24 cellular contexts compared by ENCODE assay signal in the genomic region with DNA sequence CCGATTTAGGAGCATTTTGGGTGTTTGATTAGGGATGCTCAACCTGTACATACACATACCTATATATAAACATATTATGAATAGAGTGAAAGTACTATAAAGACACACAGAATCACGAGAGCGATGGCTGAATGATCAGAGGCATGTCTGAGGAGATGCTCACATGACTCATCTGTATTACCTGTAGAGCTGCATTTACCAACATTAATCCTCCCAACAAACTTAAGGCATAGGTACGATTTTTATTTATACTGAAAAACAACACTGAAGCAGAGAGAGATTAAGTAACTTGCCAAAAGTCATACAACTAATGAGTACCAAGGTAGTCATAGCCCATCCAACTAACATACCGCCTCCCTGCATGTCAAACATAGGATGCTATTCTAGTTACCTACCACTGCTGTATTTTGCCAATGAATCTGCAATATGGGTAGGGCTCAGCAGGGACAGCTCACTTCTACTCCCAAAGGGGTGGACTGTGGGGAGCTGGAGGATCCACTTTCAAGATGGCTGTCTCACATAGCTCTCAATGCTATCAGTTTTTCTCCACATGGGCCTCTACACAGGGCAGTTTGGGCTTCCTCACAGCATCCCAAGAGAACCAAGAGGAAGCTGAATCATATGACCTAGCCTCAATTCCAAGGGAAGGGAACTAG.
"Had no signal": no experiment of that assay in that cellular context is flagged by ENCODE, and none has a peak within 500 bp of the region (broad histone marks: within the 10 kb centered on the region; RNA-seq: fewer than 3 reads in every experiment).

No MANE protein-coding gene starts in this region.

- H3K27me3 ChIP-seq: ascending aorta, ovary, upper lobe of right lung had no signal

- FAIRE-seq: endothelial cell of umbilical vein, keratinocyte, TTC549 had no signal

- H3K4me3 ChIP-seq: ascending aorta, lung, ovary, psoas muscle, skin epidermis, thoracic aorta, upper lobe of right lung had no signal

- H3K4me1 ChIP-seq: ascending aorta, psoas muscle had no signal

- DNase-seq: activated CD4-positive, alpha-beta memory T cell treated with anti-CD3 and anti-CD28 coated beads, Interleukin-2, amount 10 ng/mL, durations not matched to agents 7 days and 5 days; activated CD4-positive, alpha-beta T cell treated with anti-CD3 and anti-CD28 coated beads for 4 hours; activated CD8-positive, alpha-beta memory T cell treated with anti-CD3 and anti-CD28 coated beads, Interleukin-2, amount 50 U/mL, for 48 hours; activated naive CD4-positive, alpha-beta T cell treated with anti-CD3 and anti-CD28 coated beads for 36 hours; cortex of kidney; effector CD8-positive, alpha-beta T cell; foreskin fibroblast; hypothalamus; natural killer cell; ovary; psoas muscle; right cardiac atrium; stimulated activated CD4-positive, alpha-beta T cell treated with anti-CD3 and anti-CD28 coated beads, Interleukin-2, amount 100 ng/mL, for 48 hours; upper lobe of right lung had no signal

- H3K27ac Mint-ChIP-seq: activated CD4-positive, alpha-beta memory T cell treated with anti-CD3 and anti-CD28 coated beads, Interleukin-2, amount 10 ng/mL, durations not matched to agents 7 days and 5 days; activated naive CD4-positive, alpha-beta T cell treated with anti-CD3 and anti-CD28 coated beads for 36 hours; natural killer cell; T-helper 2 cell treated with Interferon-gamma antibody and Interleukin-4, amounts not matched to agents 5 μg/mL and 100 μg/mL, for 36 hours; WTC11 had no signal

- H3K36me3 Mint-ChIP-seq: natural killer cell had no signal

- H3K27ac ChIP-seq: ascending aorta, ovary, psoas muscle, skin epidermis, thoracic aorta, upper lobe of right lung had no signal

- H3K9me3 ChIP-seq: ascending aorta, ovary, psoas muscle, thoracic aorta, upper lobe of right lung had no signal

- H3K9me3 Mint-ChIP-seq: activated CD4-positive, alpha-beta memory T cell treated with anti-CD3 and anti-CD28 coated beads, Interleukin-2, amount 10 ng/mL, durations not matched to agents 7 days and 5 days; activated naive CD4-positive, alpha-beta T cell treated with anti-CD3 and anti-CD28 coated beads for 36 hours; natural killer cell; T-helper 2 cell treated with Interferon-gamma antibody and Interleukin-4, amounts not matched to agents 5 μg/mL and 100 μg/mL, for 36 hours had no signal

- H3K4me3 Mint-ChIP-seq: activated CD4-positive, alpha-beta memory T cell treated with anti-CD3 and anti-CD28 coated beads, Interleukin-2, amount 10 ng/mL, durations not matched to agents 7 days and 5 days; activated naive CD4-positive, alpha-beta T cell treated with anti-CD3 and anti-CD28 coated beads for 36 hours; natural killer cell; T-helper 2 cell treated with Interferon-gamma antibody and Interleukin-4, amounts not matched to agents 5 μg/mL and 100 μg/mL, for 36 hours; WTC11 had no signal

- ATAC-seq: left lobe of liver, natural killer cell, right cardiac atrium, upper lobe of right lung, WTC11 had no signal

- H3K36me3 ChIP-seq: ascending aorta, ovary had no signal

- H3K27me3 Mint-ChIP-seq: activated CD4-positive, alpha-beta memory T cell treated with anti-CD3 and anti-CD28 coated beads, Interleukin-2, amount 10 ng/mL, durations not matched to agents 7 days and 5 days had no signal
